In genomic region chr11:3421608-3422379, GRCh38 we compare ENCODE assay signal across 8 cellular contexts. TPM values are rescaled to one million over a fixed set of nuclear protein-coding genes. Genes with fewer than 3 reads are reported as not detected.
DNase-seq lines count a peak whose midpoint lies in the region; ATAC-seq, FAIRE-seq and TF ChIP-seq lines count a peak whose summit lies in the region.
"Not testable (repeated sequence)": the region's sequence is repeated elsewhere in the genome, so short reads cannot be mapped to it uniquely, and the experiment has no call there.

No MANE protein-coding gene starts in this region.

- H3K27ac Mint-ChIP-seq in endodermal cell, result peak overlapping the region; percentile 87

- H3K79me2 ChIP-seq in HepG2 (ENCODE audit: insufficient read depth, low read length), result not testable (repeated sequence)

- H4K20me1 ChIP-seq in HepG2 (ENCODE audit: insufficient read depth, low read length), result not testable (repeated sequence)

- not testable (repeated sequence) for H2AFZ ChIP-seq in HepG2 (ENCODE audit: low read length)

- peak overlapping the region; percentile 86 for H3K4me3 ChIP-seq in endodermal cell (ENCODE audit: low read length)
- H3K4me3 ChIP-seq in HepG2 (replicated peaks in 1 of 3; ENCODE audit: insufficient read depth in 1 of 3, low read depth in 2 of 3, low read length in 3 of 3), result peak overlapping the region; percentile 41 to 76 (median 67); a peak in 5 of 6 replicates
- H3K4me3 ChIP-seq in transverse colon, result peak overlapping the region; percentile 27 to 93 (median 64)

- not testable (repeated sequence) for H3K27me3 ChIP-seq in endodermal cell (ENCODE audit: control insufficient read depth, insufficient read depth, low read length, poor library complexity, severe bottlenecking); HepG2 (ENCODE audit: control insufficient read depth in 1 of 2, insufficient read depth in 2 of 2, low read length in 2 of 2); transverse colon

- H3K36me3 ChIP-seq in endodermal cell (ENCODE audit: control insufficient read depth, insufficient read depth, low read length); HepG2 (replicated peaks in 1 of 2; ENCODE audit: control insufficient read depth in 1 of 2, insufficient read depth in 2 of 2, low read length in 2 of 2); transverse colon: not testable (repeated sequence)

- peaks cover 10% of the 10 kb centered on the region for H3K27me3 Mint-ChIP-seq in endodermal cell (ENCODE audit: insufficient read depth)

- POLR2A ChIA-PET in HepG2 (lab: Yijun Ruan, JAX), result not testable (repeated sequence)

- not testable (repeated sequence) for ATAC-seq in HepG2

- H3K4me3 Mint-ChIP-seq in endodermal cell, result peak overlapping the region; percentile 76

- peak; percentile 62 for TF ChIP-seq POLR2A in Raji (IDR thresholded peaks at IDR 0.05; ENCODE audit: insufficient read depth, low read depth, low read length)
- not testable (repeated sequence) for TF ChIP-seq POLR2A in HepG2 (IDR thresholded peaks at IDR 0.05; ENCODE audit: insufficient read depth in 1 of 2, low read depth in 2 of 2, low read length in 2 of 2); transverse colon (IDR thresholded peaks at IDR 0.05)

- H3K27ac ChIP-seq in endodermal cell (ENCODE audit: low read depth, low read length); HepG2 (ENCODE audit: extremely low read length, insufficient read depth, low read length): not testable (repeated sequence)
- H3K27ac ChIP-seq in transverse colon, result peak overlapping the region; percentile 79 to 88 (median 88)

- H3K9me3 Mint-ChIP-seq in endodermal cell, result not testable (repeated sequence)

- intact Hi-C loops in HepG2 (cut with micrococcal nuclease; ENCODE audit: unreplicated experiment); transverse colon (cut with DNase I; ENCODE audit: low total_unique reads): not testable (repeated sequence)

- TF ChIP-seq CTCF in endodermal cell (conservative IDR thresholded peaks at IDR 0.05); HepG2 (CRISPR knock-in tag; IDR thresholded peaks at IDR 0.05); transverse colon (IDR thresholded peaks at IDR 0.05): not testable (repeated sequence)

- FAIRE-seq in HepG2 (lab: Jason Lieb, UNC), result not testable (repeated sequence)

- H3K9ac ChIP-seq in endodermal cell (ENCODE audit: extremely low read depth, low read length, poor library complexity, severe bottlenecking) (peak overlapping the region; percentile 59), HepG2 (ENCODE audit: insufficient read depth, low read depth, low read length) (0 out of 2 replicates have a peak overlapping the region, but pooled peaks have one; percentile 15)

- 4 to 6% methylated on average over 19 to 37 of the region's 42 CpGs for WGBS in endodermal cell (ENCODE audit: insufficient coverage in 1 of 2, insufficient read length in 1 of 2), 2 experiments
- 27% methylated on average over 6 of the region's 42 CpGs for WGBS in HepG2 (ENCODE audit: low lambda C conversion rate)
- WGBS in transverse colon (ENCODE audit: low coverage in 1 of 2), 2 donors, result 10 to 37% methylated on average over 2 to 17 of the region's 42 CpGs

- TF ChIP-seq EP300 in Ishikawa (IDR thresholded peaks at IDR 0.05; ENCODE audit: borderline replicate concordance); HepG2 (IDR thresholded peaks at IDR 0.05; ENCODE audit: low read depth in 2 of 2, low read length in 2 of 2); HepG2 (CRISPR knock-in tag; IDR thresholded peaks at IDR 0.05; ENCODE audit: borderline replicate concordance); transverse colon (IDR thresholded peaks at IDR 0.05; ENCODE audit: low read depth): not testable (repeated sequence)

- not testable (repeated sequence) for BruUV-seq in HepG2 (replicated peaks; lab: Mats Ljungman, UMichigan)

- H3K4me2 ChIP-seq in HepG2 (ENCODE audit: low read depth, low read length), result peak overlapping the region; percentile 79

- in situ Hi-C loops in HepG2 (cut with HindIII; ENCODE audit: extremely low pct_ligation_motif_present, low pct_unique_long_range_greater_than_20kb); transverse colon (cut with MboI; ENCODE audit: low pct_ligation_motif_present in 1 of 4, low pct_unique_long_range_greater_than_20kb in 1 of 4, low sequenced_read_pairs in 3 of 4): not testable (repeated sequence)

- not testable (repeated sequence) for H3K36me3 Mint-ChIP-seq in endodermal cell (ENCODE audit: low read depth)

- DNase-seq in ELF-1 (ENCODE audit: low read depth, low spot score), result peak; percentile 49
- peak; percentile 14 for DNase-seq in activated naive CD4-positive, alpha-beta T cell treated with Interleukin-2 at 50 U/mL for 16 hours
- DNase-seq in endodermal cell, result peak; percentile 74
- not testable (repeated sequence) for DNase-seq in HepG2 (ENCODE audit: low spot score)
- DNase-seq in putamen (ENCODE audit: low spot score), result peak; percentile 11
- DNase-seq in transverse colon, result peak; percentile 14

- CTCF ChIA-PET in HepG2 (lab: Yijun Ruan, JAX; ENCODE audit: low intra/inter-chr PET ratio, low total read pairs), result not testable (repeated sequence)

- H3K9me3 ChIP-seq in endodermal cell (ENCODE audit: control insufficient read depth, low read length); HepG2 (ENCODE audit: low read length); transverse colon: not testable (repeated sequence)

- not testable (repeated sequence) for H3K4me1 Mint-ChIP-seq in endodermal cell

- H3K4me1 ChIP-seq in endodermal cell (ENCODE audit: control insufficient read depth, insufficient read depth, low read length); HepG2 (ENCODE audit: insufficient read depth, low read length): not testable (repeated sequence)
- H3K4me1 ChIP-seq in transverse colon, result peaks cover 4 to 13% (median 9%) of the 10 kb centered on the region in 4 donors

- TF ChIP-seq RAD21 in Ishikawa (IDR thresholded peaks at IDR 0.05; ENCODE audit: low read depth); HepG2 (CRISPR knock-in tag; IDR thresholded peaks at IDR 0.05): not testable (repeated sequence)

TF ChIP-seq in Ishikawa, 13 proteins besides CTCF, POLR2A, EP300 and RAD21:
- peak; percentile 34 for TF ChIP-seq MAX (IDR thresholded peaks at IDR 0.05)

TF ChIP-seq in HepG2, 621 proteins besides CTCF, POLR2A, EP300 and RAD21 (continues in another document):
- TF ChIP-seq CSRNP1 (CRISPR knock-in tag; IDR thresholded peaks at IDR 0.05) (peak; percentile 47; the same call in 1 of the 2 replicates), ZNF563 (CRISPR knock-in tag; IDR thresholded peaks at IDR 0.05) (peak; percentile 52; the same call in 1 of the 2 replicates), TAF1 (CRISPR knock-in tag; IDR thresholded peaks at IDR 0.05) (peak; percentile 35; the same call in 1 of the 2 replicates), RXRA (CRISPR knock-in tag; IDR thresholded peaks at IDR 0.05) (0 out of 2 replicates have a peak, but pooled peaks have one; percentile 32), NRL (CRISPR knock-in tag; IDR thresholded peaks at IDR 0.05; ENCODE audit: borderline replicate concordance) (peak; percentile 21; the same call in 1 of the 2 replicates), HIVEP1 (CRISPR knock-in tag; IDR thresholded peaks at IDR 0.05) (0 out of 2 replicates have a peak, but pooled peaks have one; percentile 27)

RNA-seq across cellular contexts. Expression of gene ZNF195, which starts 42.8 kb away (rescaled TPM):
- 10 to 100 TPM; 47.2 to 65.1 TPM for total RNA-seq in endodermal cell
- 45.8 TPM for polyA plus RNA-seq in endodermal cell (2013, experiment 1 of 2)
- 41.1 TPM for polyA plus RNA-seq in endodermal cell (2013, experiment 2 of 2)
- total RNA-seq in HepG2 (2016; rRNA removed; fragmentation: Illumina TruSeq; extraction: Trizol), result 31.4 and 38.0 TPM in 2 replicates
- 6.4 and 8.5 TPM in 2 replicates for total RNA-seq in HepG2 (2016; cell fraction: cytosol; rRNA removed; fragmentation: Illumina TruSeq; extraction: Trizol; ENCODE audit: low read depth)
- 30.7 and 39.1 TPM in 2 replicates for total RNA-seq in HepG2 (2016; cell fraction: insoluble cytoplasmic fraction; rRNA removed; fragmentation: Illumina TruSeq; extraction: Trizol)
- total RNA-seq in HepG2 (2016; cell fraction: membrane; rRNA removed; fragmentation: Illumina TruSeq; extraction: Trizol), result 16.1 and 20.2 TPM in 2 replicates
- 54.8 and 59.5 TPM in 2 replicates for total RNA-seq in HepG2 (2016; cell fraction: nucleus; rRNA removed; fragmentation: Illumina TruSeq; extraction: Trizol)
- 12.7 and 17.3 TPM in 2 replicates for polyA plus RNA-seq in HepG2 (2011; rRNA removed)
- 6.8 and 9.5 TPM in 2 replicates for polyA plus RNA-seq in HepG2 (2011; cell fraction: cytosol; rRNA removed)
- polyA plus RNA-seq in HepG2 (2011; cell fraction: nucleus; rRNA removed), result 15.8 and 17.7 TPM in 2 replicates
- polyA plus RNA-seq in HepG2 (2012), result 11.5 and 12.3 TPM in 2 replicates
- polyA plus RNA-seq in HepG2 (2016; cell fraction: cytosol; fragmentation: Illumina TruSeq; extraction: Trizol; ENCODE audit: low read depth), result 3.2 and 3.6 TPM in 2 replicates
- polyA plus RNA-seq in HepG2 (2016; cell fraction: insoluble cytoplasmic fraction; fragmentation: Illumina TruSeq; extraction: Trizol; ENCODE audit: low read depth), result 29.8 and 32.0 TPM in 2 replicates
- 5.8 and 6.2 TPM in 2 replicates for polyA plus RNA-seq in HepG2 (2016; cell fraction: membrane; fragmentation: Illumina TruSeq; extraction: Trizol; ENCODE audit: low read depth)
- polyA plus RNA-seq in HepG2 (2016; cell fraction: nucleus; fragmentation: Illumina TruSeq; extraction: Trizol; ENCODE audit: insufficient read depth, low read depth), result 78.0 and 83.8 TPM in 2 replicates
- polyA minus RNA-seq in HepG2 (2011; rRNA and poly(A)+ RNA removed; ENCODE audit: low replicate concordance), result 24.4 and 56.6 TPM in 2 replicates
- polyA minus RNA-seq in HepG2 (2011; cell fraction: cytosol; rRNA and poly(A)+ RNA removed), result 8.7 and 9.2 TPM in 2 replicates
- 63.3 and 70.1 TPM in 2 replicates for polyA minus RNA-seq in HepG2 (2011; cell fraction: nucleus; rRNA and poly(A)+ RNA removed)
- 10 to 100 TPM; 12.3 to 37.5 (median 28.5) TPM for total RNA-seq in transverse colon
